In genomic region chr10:24989867-24990266, GRCh38 we compare ENCODE assay signal across 14 cellular contexts. TPM values are rescaled to one million over a fixed set of nuclear protein-coding genes. Genes with fewer than 3 reads are reported as not detected.
DNase-seq lines count a peak whose midpoint lies in the region; ATAC-seq and TF ChIP-seq lines count a peak whose summit lies in the region.
"Had no signal": no experiment of that assay in that cellular context is flagged by ENCODE, and none has a peak within 500 bp of the region (broad histone marks: within the 10 kb centered on the region; RNA-seq: fewer than 3 reads in every experiment).

No MANE protein-coding gene starts in this region.

- H3K27ac ChIP-seq in AG04450 (ENCODE audit: low read depth, low read length), result no peak overlapping the region
- no peak overlapping the region for H3K27ac ChIP-seq in foreskin keratinocyte

- DNase-seq in AG04450 (ENCODE audit: low read depth, low spot score) (no peak), HCEC 1CT (peak; percentile 39), SK-MEL-5 (ENCODE audit: low read depth, low spot score) (peak; percentile 4), foreskin keratinocyte (no peak), NCI-H526 treated with DMSO at 0.1 percent for 48 hours (lab: John Stamatoyannopoulos, UW) (no peak), activated gamma-delta T cell (lab: John Stamatoyannopoulos, UW) (no peak)
- DNase-seq: activated naive CD4-positive, alpha-beta T cell treated with anti-CD3 and anti-CD28 coated beads for 36 hours; NCI-H69; retina; stimulated activated CD4-positive, alpha-beta T cell treated with anti-CD3 and anti-CD28 coated beads, Interleukin-4, amount 100 ng/mL, for 24 hours; stimulated activated naive B cell treated with anti-CD40 and anti-IgM and Interleukin-4, amounts not matched to agents 10 μg/mL and 1 μg/mL and 100 μg/mL, for 72 hours had no signal

- no peak overlapping the region for H3K4me3 ChIP-seq in AG04450 (ENCODE audit: low read depth, low read length)

- POLR2A ChIA-PET in AG04450 (lab: Yijun Ruan, JAX), result no interaction called here

- H3K4me1 ChIP-seq in foreskin keratinocyte, result no peaks in the 10 kb centered on the region

- ATAC-seq in foreskin keratinocyte, result no peak
- no peak for ATAC-seq in GM21825 (IDR thresholded peaks at IDR 0.05; ENCODE audit: unreplicated experiment)
- ATAC-seq in GM19452 (IDR thresholded peaks at IDR 0.05; ENCODE audit: unreplicated experiment), result no peak
- ATAC-seq: esophagus mucosa; stimulated activated naive B cell treated with anti-CD40 and anti-IgM and Interleukin-4, amounts not matched to agents 10 μg/mL and 1 μg/mL and 100 μg/mL, for 72 hours had no signal

- CTCF ChIA-PET in AG04450 (lab: Charles Lee), result interaction anchor here (0.8 to 1.4 kb wide), 9 partner anchors 92 to 372 kb away, joined by 3 to 7 read pairs (median 3); no protein-coding TSS in a partner anchor

- TF ChIP-seq CTCF in AG04450 (IDR thresholded peaks at IDR 0.05; ENCODE audit: low read depth, low read length), result 0 out of 2 replicates have a peak, but pooled peaks have one; percentile 25
- peak; percentile 64 for TF ChIP-seq CTCF in foreskin keratinocyte (conservative IDR thresholded peaks at IDR 0.05)

- H3K27me3 ChIP-seq in AG04450 (ENCODE audit: control insufficient read depth, insufficient read depth, low read length) (peaks cover 2% of the 10 kb centered on the region), foreskin keratinocyte (no peaks in the 10 kb centered on the region)

- H3K9me3 ChIP-seq in AG04450 (ENCODE audit: control insufficient read depth, insufficient read depth, low read length), result no peaks in the 10 kb centered on the region

- in situ Hi-C loops in SK-MEL-5 (cut with HindIII; ENCODE audit: low pct_unique_long_range_greater_than_20kb, low sequenced_read_pairs), result no loop called here

RNA-seq across cellular contexts. Expression of gene ENKUR, which starts 26.1 kb away (rescaled TPM):
- polyA plus RNA-seq in AG04450 (2011; rRNA removed) (0.11 TPM in 1 of 2 replicates, not detected in the other), foreskin keratinocyte (not detected in 2 replicates)
- polyA minus RNA-seq in AG04450 (2011; rRNA and poly(A)+ RNA removed), result 0.23 TPM in 1 of 2 replicates, not detected in the other
- total RNA-seq in SK-MEL-5 (2014; rRNA removed; shearing (Covaris generic)), result 1.5 and 1.8 TPM in 2 replicates
- 0.38 and 0.76 TPM in 2 replicates for polyA plus RNA-seq in SK-MEL-5 (2015; cell fraction: cytosol; rRNA removed)
- 0.30 and 2.4 TPM in 2 replicates for polyA plus RNA-seq in SK-MEL-5 (2015; cell fraction: nucleus; rRNA removed)
- total RNA-seq in foreskin keratinocyte, result 0.04 and 0.07 TPM in 2 replicates
- total RNA-seq: activated naive CD4-positive, alpha-beta T cell treated with anti-CD3 and anti-CD28 coated beads for 36 hours; esophagus mucosa had no signal

RNA-seq across cellular contexts. Expression of gene THNSL1, which starts 26.5 kb away (rescaled TPM):
- polyA plus RNA-seq in AG04450 (2011; rRNA removed) (1.8 and 2.8 TPM in 2 replicates), foreskin keratinocyte (1.3 and 1.9 TPM in 2 replicates)
- 0.92 and 2.0 TPM in 2 replicates for polyA minus RNA-seq in AG04450 (2011; rRNA and poly(A)+ RNA removed)
- total RNA-seq in SK-MEL-5 (2014; rRNA removed; shearing (Covaris generic)), result 11.5 and 11.9 TPM in 2 replicates
- 7.3 and 7.7 TPM in 2 replicates for polyA plus RNA-seq in SK-MEL-5 (2015; cell fraction: cytosol; rRNA removed)
- polyA plus RNA-seq in SK-MEL-5 (2015; cell fraction: nucleus; rRNA removed), result 4.9 and 7.5 TPM in 2 replicates
- 3.1 and 3.5 TPM in 2 replicates for total RNA-seq in foreskin keratinocyte

RNA-seq across cellular contexts. Expression of gene PRTFDC1, which starts 37.5 kb away (rescaled TPM):
- 31.6 and 46.8 TPM in 2 replicates for polyA plus RNA-seq in AG04450 (2011; rRNA removed)
- polyA minus RNA-seq in AG04450 (2011; rRNA and poly(A)+ RNA removed), result 17.3 and 26.9 TPM in 2 replicates
- 0.21 and 0.24 TPM in 2 replicates for total RNA-seq in SK-MEL-5 (2014; rRNA removed; shearing (Covaris generic))
- 0.08 and 0.17 TPM in 2 replicates for polyA plus RNA-seq in SK-MEL-5 (2015; cell fraction: cytosol; rRNA removed)
- polyA plus RNA-seq in SK-MEL-5 (2015; cell fraction: nucleus; rRNA removed), result 0.09 and 2.9 TPM in 2 replicates
- total RNA-seq in foreskin keratinocyte, result 8.5 and 8.7 TPM in 2 replicates
- 6.4 and 7.0 TPM in 2 replicates for polyA plus RNA-seq in foreskin keratinocyte

Comparison
In these comparisons a context has a peak if more than half of its experiments do, and no peak if none do; other contexts are left out.
1. DNase-seq: peak in HCEC 1CT (single experiment) and SK-MEL-5 (single experiment); none in AG04450 (single experiment), foreskin keratinocyte (0 of 2), NCI-H526 treated with DMSO at 0.1 percent for 48 hours (single experiment) and activated gamma-delta T cell (single experiment).